Comparison of ENCODE assay signal across 9 cellular contexts in the genomic region with DNA sequence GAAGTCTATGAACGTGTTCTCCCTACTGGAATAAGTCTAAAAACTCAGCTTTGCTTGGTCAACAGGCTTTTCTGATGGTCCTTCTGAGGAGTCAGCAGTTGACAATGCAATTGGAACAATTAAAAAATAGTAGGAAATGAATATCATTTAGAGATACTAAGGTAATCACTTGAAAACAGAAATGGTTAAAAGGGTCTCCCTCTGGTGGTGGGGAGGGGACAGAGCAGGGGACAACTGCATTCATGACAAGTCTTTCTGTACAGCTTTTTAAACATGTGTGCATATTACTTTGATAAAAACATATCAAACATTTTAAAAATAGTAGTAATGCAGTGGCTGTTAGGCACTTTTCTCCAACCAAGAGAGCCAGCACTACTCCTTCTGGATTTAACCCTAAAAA.
DNase-seq lines count a peak whose midpoint lies in the region; ATAC-seq and TF ChIP-seq lines count a peak whose summit lies in the region.
"Had no signal": no experiment of that assay in that cellular context is flagged by ENCODE, and none has a peak within 500 bp of the region (broad histone marks: within the 10 kb centered on the region; RNA-seq: fewer than 3 reads in every experiment).

No MANE protein-coding gene starts in this region.

- H3K9me3 Mint-ChIP-seq in CD14-positive monocyte: peaks cover 0 to 2% (median 0%) of the 10 kb centered on the region in 7 donors
- no peaks in the 10 kb centered on the region for H3K9me3 Mint-ChIP-seq in type B pancreatic cell
- H3K9me3 Mint-ChIP-seq: stimulated activated naive CD8-positive, alpha-beta T cell treated with anti-CD3 and anti-CD28 coated beads, Interleukin-15, amount 100 ng/mL, for 72 hours had no signal

- in situ Hi-C loops in GM23248 (cut with MboI): no loop called here

- no peak overlapping the region for H3K4me3 ChIP-seq in GM23248
- H3K4me3 ChIP-seq in MG63: no peak overlapping the region

- H3K4me1 Mint-ChIP-seq in CD14-positive monocyte (no peaks in the 10 kb centered on the region), type B pancreatic cell (ENCODE audit: unreplicated experiment) (peaks cover 4% of the 10 kb centered on the region)
- H3K4me1 Mint-ChIP-seq: stimulated activated naive CD8-positive, alpha-beta T cell treated with anti-CD3 and anti-CD28 coated beads, Interleukin-15, amount 100 ng/mL, for 72 hours had no signal

- DNase-seq in CD14-positive monocyte (ENCODE audit: low spot score) (no peak), NCI-H748 treated with DMSO at 0.1 percent for 48 hours (lab: John Stamatoyannopoulos, UW) (peak; percentile 7), erythroblast (lab: John Stamatoyannopoulos, UW) (peak; percentile 45 to 52), type B pancreatic cell (ENCODE audit: extremely low spot score, unreplicated experiment) (no peak), AG08396 (ENCODE audit: low spot score) (no peak), GM23248 (no peak), MG63 (no peak)

- peak; percentile 81 for ATAC-seq in GM18868 (IDR thresholded peaks at IDR 0.05; ENCODE audit: unreplicated experiment)
- ATAC-seq: stimulated activated naive CD8-positive, alpha-beta T cell treated with anti-CD3 and anti-CD28 coated beads, Interleukin-15, amount 100 ng/mL, for 72 hours had no signal

- no peak overlapping the region for H3K4me2 ChIP-seq in GM23248 (ENCODE audit: unreplicated experiment)

- no peak overlapping the region for H3K9ac ChIP-seq in GM23248

- H3K36me3 ChIP-seq in GM23248 (ENCODE audit: low read depth) (no peaks in the 10 kb centered on the region), MG63 (no peaks in the 10 kb centered on the region)

- no peak overlapping the region for H3K4me3 Mint-ChIP-seq in CD14-positive monocyte
- H3K4me3 Mint-ChIP-seq in type B pancreatic cell: no peak overlapping the region
- H3K4me3 Mint-ChIP-seq: stimulated activated naive CD8-positive, alpha-beta T cell treated with anti-CD3 and anti-CD28 coated beads, Interleukin-15, amount 100 ng/mL, for 72 hours had no signal

- H3K27ac Mint-ChIP-seq in CD14-positive monocyte (no peak overlapping the region), type B pancreatic cell (no peak overlapping the region)

- no peak for TF ChIP-seq POLR2A in erythroblast (IDR thresholded peaks at IDR 0.05; ENCODE audit: low read length)

- H3K27me3 ChIP-seq in GM23248 (replicated peaks; ENCODE audit: insufficient read depth) (0 out of 2 replicates have a peak, but pooled peaks cover 2% of the 10 kb centered on the region), MG63 (no peaks in the 10 kb centered on the region)

- no peaks in the 10 kb centered on the region for H3K4me1 ChIP-seq in GM23248 (ENCODE audit: insufficient read depth)

- no peaks in the 10 kb centered on the region for H4K20me1 ChIP-seq in GM23248 (ENCODE audit: insufficient read depth)

- WGBS in GM23248 (ENCODE audit: low coverage in 1 of 2, low lambda C conversion rate in 2 of 2, missing lambda C conversion rate in 2 of 2), 2 experiments: 7 to 19% methylated on average over 1 of the region's 1 CpG

- H3F3A ChIP-seq in GM23248 (ENCODE audit: insufficient read depth): no peaks in the 10 kb centered on the region

- no peaks in the 10 kb centered on the region for H3K79me2 ChIP-seq in GM23248 (ENCODE audit: insufficient read depth)

- H3K9me2 ChIP-seq in GM23248 (ENCODE audit: insufficient read depth): no peaks in the 10 kb centered on the region

- H3K27me3 Mint-ChIP-seq in CD14-positive monocyte (ENCODE audit: low read depth in 3 of 3) (peaks cover 0 to 2% (median 0%) of the 10 kb centered on the region in 3 donors), type B pancreatic cell (no peaks in the 10 kb centered on the region)

- no peak overlapping the region for H3K27ac ChIP-seq in GM23248

- H3K36me3 Mint-ChIP-seq in CD14-positive monocyte (no peaks in the 10 kb centered on the region), type B pancreatic cell (no peaks in the 10 kb centered on the region)

- H2AFZ ChIP-seq in GM23248: no peak overlapping the region

- TF ChIP-seq CTCF in CD14-positive monocyte (IDR thresholded peaks at IDR 0.05): peak; percentile 37
- peak; percentile 88 for TF ChIP-seq CTCF in type B pancreatic cell (conservative IDR thresholded peaks at IDR 0.05)

- H3K9me3 ChIP-seq in GM23248 (ENCODE audit: low read depth): no peaks in the 10 kb centered on the region
- no peaks in the 10 kb centered on the region for H3K9me3 ChIP-seq in MG63

- intact Hi-C loops in CD14-positive monocyte (cut with micrococcal nuclease): no loop called here

Comparison
In these comparisons a context has a peak if more than half of its experiments do, and no peak if none do; other contexts are left out.
1. DNase-seq: peak in NCI-H748 treated with DMSO at 0.1 percent for 48 hours (single experiment) and erythroblast (2 of 2); none in CD14-positive monocyte (single experiment), type B pancreatic cell (single experiment), AG08396 (single experiment), GM23248 (single experiment) and MG63 (single experiment).